8 cellular contexts compared by ENCODE assay signal in genomic region chr1:27659497-27660299, GRCh38. TPM values are rescaled to one million over a fixed set of nuclear protein-coding genes. Genes with fewer than 3 reads are reported as not detected.
DNase-seq lines count a peak whose midpoint lies in the region; ATAC-seq and TF ChIP-seq lines count a peak whose summit lies in the region.

No MANE protein-coding gene starts in this region.

- 5% methylated on average over 25 of the region's 78 CpGs for WGBS in suprapubic skin

- DNase-seq in EH (ENCODE audit: low read depth) (peak; percentile 86), LoVo (ENCODE audit: low spot score) (peak; percentile 91), SK-N-MC (ENCODE audit: low read depth, low spot score) (no peak), globus pallidus (ENCODE audit: low spot score) (peak; percentile 81), omental fat pad (ENCODE audit: low spot score) (peak; percentile 81), suprapubic skin (ENCODE audit: low spot score in 2 of 2) (peak; percentile 96)
- DNase-seq in activated naive CD4-positive, alpha-beta T cell treated with anti-CD3 and anti-CD28 coated beads, Interleukin-2, amount 50 U/mL, for 16 hours: peak; percentile 83

- H3K4me1 ChIP-seq in suprapubic skin: peaks cover 66% of the 10 kb centered on the region

- H3K9ac ChIP-seq in SK-N-MC (ENCODE audit: insufficient read length): no peak overlapping the region

- no peaks in the 10 kb centered on the region for H3K9me3 ChIP-seq in SK-N-MC (ENCODE audit: low read depth, low read length)
- H3K9me3 ChIP-seq in suprapubic skin: no peaks in the 10 kb centered on the region

- no peak for TF ChIP-seq EP300 in suprapubic skin (IDR thresholded peaks at IDR 0.05)

- no peak for TF ChIP-seq CTCF in omental fat pad (IDR thresholded peaks at IDR 0.05)
- no peak for TF ChIP-seq CTCF in suprapubic skin (IDR thresholded peaks at IDR 0.05)

- peak in 1 of 2 donors; percentile 21 for TF ChIP-seq POLR2A in suprapubic skin (IDR thresholded peaks at IDR 0.05)

- H3K4me3 ChIP-seq in SK-N-MC: 0 out of 2 replicates have a peak overlapping the region, but pooled peaks have one; percentile 28
- H3K4me3 ChIP-seq in suprapubic skin: peak overlapping the region; percentile 71

- ATAC-seq in GM21825 (IDR thresholded peaks at IDR 0.05; ENCODE audit: unreplicated experiment) (peak; percentile 60), omental fat pad (ENCODE audit: low FRiP score) (peak; percentile 85)

- no peak overlapping the region for H3K27ac ChIP-seq in SK-N-MC
- H3K27ac ChIP-seq in suprapubic skin: peak overlapping the region; percentile 98

- H3K36me3 ChIP-seq in SK-N-MC (ENCODE audit: insufficient read depth, low read length) (no peaks in the 10 kb centered on the region), suprapubic skin (no peaks in the 10 kb centered on the region)

- H3K27me3 ChIP-seq in suprapubic skin: no peaks in the 10 kb centered on the region

RNA-seq across cellular contexts. Expression of gene IFI6, which starts 12.3 kb away (rescaled TPM):
- 10 to 100 TPM; 28.2 to 88.4 (median 69.6) TPM for total RNA-seq in omental fat pad
- 10 to 100 TPM in 1 of 4 donors, 1 to 10 TPM in 3; 6.3 to 31.4 (median 8.2) TPM for total RNA-seq in suprapubic skin

RNA-seq across cellular contexts. Expression of gene FGR, which starts 24.7 kb away (rescaled TPM):
- total RNA-seq in omental fat pad (100 to 1,000 TPM in 2 of 4 donors, 10 to 100 TPM in 2; 18.8 to 131 (median 77.6) TPM), suprapubic skin (1 to 10 TPM; 3.0 to 9.2 (median 5.9) TPM)

RNA-seq across cellular contexts. Expression of gene AHDC1, which starts 55.8 kb away (rescaled TPM):
- total RNA-seq in omental fat pad (10 to 100 TPM in 1 of 4 donors, 1 to 10 TPM in 3; 7.5 to 12.9 (median 8.2) TPM), suprapubic skin (100 to 1,000 TPM in 1 of 4 donors, 10 to 100 TPM in 3; 46.7 to 103 (median 60.1) TPM)
